In genomic region chr9:129604056-129604765, GRCh38 we compare ENCODE assay signal across 21 cellular contexts. TPM values are rescaled to one million over a fixed set of nuclear protein-coding genes. Genes with fewer than 3 reads are reported as not detected.
DNase-seq lines count a peak whose midpoint lies in the region; ATAC-seq and TF ChIP-seq lines count a peak whose summit lies in the region.
"Had no signal": no experiment of that assay in that cellular context is flagged by ENCODE, and none has a peak within 500 bp of the region (broad histone marks: within the 10 kb centered on the region; RNA-seq: fewer than 3 reads in every experiment).

No MANE protein-coding gene starts in this region.

- 77% methylated on average over 12 of the region's 12 CpGs for WGBS in thymus
- WGBS in stomach, 5 donors = 73 to 84% (median 81%) methylated on average over 10 to 12 of the region's 12 CpGs

- peaks cover 3% of the 10 kb centered on the region for H3K27me3 Mint-ChIP-seq in activated CD4-positive, alpha-beta memory T cell treated with anti-CD3 and anti-CD28 coated beads, Interleukin-2, amount 10 ng/mL, durations not matched to agents 7 days and 5 days
- no peaks in the 10 kb centered on the region for H3K27me3 Mint-ChIP-seq in activated CD4-positive, alpha-beta memory T cell treated with anti-CD3 and anti-CD28 coated beads for 36 hours
- H3K27me3 Mint-ChIP-seq in glutamatergic neuron (ENCODE audit: unreplicated experiment) = peaks cover 20% of the 10 kb centered on the region

- H3K27ac ChIP-seq in thymus (ENCODE audit: low read depth) (peak overlapping the region; percentile 26), stomach (no peak overlapping the region)

- DNase-seq in activated CD4-positive, alpha-beta memory T cell treated with anti-CD3 and anti-CD28 coated beads, Interleukin-2, amount 10 ng/mL, durations not matched to agents 7 days and 5 days = no peak
- DNase-seq in activated CD4-positive, alpha-beta memory T cell treated with anti-CD3 and anti-CD28 coated beads for 36 hours = no peak
- DNase-seq in NCI-H2171 treated with DMSO at 0.1 percent for 48 hours (lab: John Stamatoyannopoulos, UW) (peak; percentile 43), glutamatergic neuron (no peak), stomach (no peak), left ventricle myocardium superior (no peak), DMS153 (lab: John Stamatoyannopoulos, UW) (no peak)
- DNase-seq: activated T-cell treated with anti-CD3 and anti-CD28 coated beads, Interleukin-2, amount 50 U/mL, for 4 hours; effector CD8-positive, alpha-beta T cell; GF-D8; left cardiac atrium; midbrain; NCI-H526 treated with DMSO at 0.1 percent for 48 hours; spleen; stimulated activated CD4-positive, alpha-beta T cell treated with anti-CD3 and anti-CD28 coated beads, Interleukin-4, amount 100 ng/mL, for 24 hours had no signal

- POLR2A ChIA-PET in activated CD4-positive, alpha-beta memory T cell treated with anti-CD3 and anti-CD28 coated beads, Interleukin-2, amount 10 ng/mL, durations not matched to agents 7 days and 5 days (lab: Charles Lee) = interaction anchor here (1.0 to 2.5 kb wide), 2 partner anchors 8 to 144 kb away, joined by 3 to 11 read pairs; no protein-coding TSS in a partner anchor
- POLR2A ChIA-PET in activated CD4-positive, alpha-beta memory T cell treated with anti-CD3 and anti-CD28 coated beads for 36 hours (lab: Charles Lee) = no interaction called here

- H3K4me3 Mint-ChIP-seq in activated CD4-positive, alpha-beta memory T cell treated with anti-CD3 and anti-CD28 coated beads, Interleukin-2, amount 10 ng/mL, durations not matched to agents 7 days and 5 days = no peak overlapping the region
- no peak overlapping the region for H3K4me3 Mint-ChIP-seq in activated CD4-positive, alpha-beta memory T cell treated with anti-CD3 and anti-CD28 coated beads for 36 hours
- no peak overlapping the region for H3K4me3 Mint-ChIP-seq in glutamatergic neuron (ENCODE audit: unreplicated experiment)
- H3K4me3 Mint-ChIP-seq: activated naive CD4-positive, alpha-beta T cell treated with anti-CD3 and anti-CD28 coated beads, Interleukin-2, amount 10 ng/mL, durations not matched to agents 7 days and 5 days; activated T-cell treated with anti-CD3 and anti-CD28 coated beads, Interleukin-2, amount 50 U/mL, for 4 hours; CD14-positive monocyte; IgD-negative memory B cell had no signal

- H3K27ac Mint-ChIP-seq in activated CD4-positive, alpha-beta memory T cell treated with anti-CD3 and anti-CD28 coated beads, Interleukin-2, amount 10 ng/mL, durations not matched to agents 7 days and 5 days = peak overlapping the region; percentile 21
- H3K27ac Mint-ChIP-seq in activated CD4-positive, alpha-beta memory T cell treated with anti-CD3 and anti-CD28 coated beads for 36 hours = no peak overlapping the region
- peak overlapping the region; percentile 17 for H3K27ac Mint-ChIP-seq in glutamatergic neuron (ENCODE audit: unreplicated experiment)

- no peaks in the 10 kb centered on the region for H3K36me3 ChIP-seq in thymus (ENCODE audit: control insufficient read depth, insufficient read depth)
- no peaks in the 10 kb centered on the region for H3K36me3 ChIP-seq in stomach
- H3K36me3 ChIP-seq: spleen had no signal

- CTCF ChIA-PET in activated CD4-positive, alpha-beta memory T cell treated with anti-CD3 and anti-CD28 coated beads, Interleukin-2, amount 10 ng/mL, durations not matched to agents 7 days and 5 days (lab: Charles Lee) = interaction anchor here (1.1 to 2.4 kb wide), 3 partner anchors 20 to 461 kb away, joined by 3 to 8 read pairs (median 4); no protein-coding TSS in a partner anchor
- CTCF ChIA-PET in activated CD4-positive, alpha-beta memory T cell treated with anti-CD3 and anti-CD28 coated beads for 36 hours (lab: Charles Lee) = interaction anchor here (1.1 to 1.7 kb wide), 2 partner anchors 461 to 472 kb away, joined by 3 to 6 read pairs; no protein-coding TSS in a partner anchor

- H3K9me3 Mint-ChIP-seq in activated CD4-positive, alpha-beta memory T cell treated with anti-CD3 and anti-CD28 coated beads, Interleukin-2, amount 10 ng/mL, durations not matched to agents 7 days and 5 days = no peaks in the 10 kb centered on the region
- no peaks in the 10 kb centered on the region for H3K9me3 Mint-ChIP-seq in activated CD4-positive, alpha-beta memory T cell treated with anti-CD3 and anti-CD28 coated beads for 36 hours
- H3K9me3 Mint-ChIP-seq in glutamatergic neuron (ENCODE audit: unreplicated experiment) = peaks cover 9% of the 10 kb centered on the region
- H3K9me3 Mint-ChIP-seq: activated naive CD4-positive, alpha-beta T cell treated with anti-CD3 and anti-CD28 coated beads, Interleukin-2, amount 10 ng/mL, durations not matched to agents 7 days and 5 days; activated T-cell treated with anti-CD3 and anti-CD28 coated beads, Interleukin-2, amount 50 U/mL, for 4 hours; CD14-positive monocyte; IgD-negative memory B cell had no signal

- ATAC-seq in left ventricle myocardium superior = no peak
- ATAC-seq: activated T-cell treated with anti-CD3 and anti-CD28 coated beads, Interleukin-2, amount 50 U/mL, for 4 hours; left cardiac atrium had no signal

- no peak for TF ChIP-seq EP300 in stomach (IDR thresholded peaks at IDR 0.05)

- no peak for TF ChIP-seq POLR2A in stomach (IDR thresholded peaks at IDR 0.05)

- H3K9me3 ChIP-seq in thymus (ENCODE audit: control insufficient read depth) (no peaks in the 10 kb centered on the region), stomach (no peaks in the 10 kb centered on the region)
- H3K9me3 ChIP-seq: spleen had no signal

- H3K4me3 ChIP-seq in thymus (ENCODE audit: low read length) (no peak overlapping the region), stomach (no peak overlapping the region)
- H3K4me3 ChIP-seq: spleen had no signal

- H3K27me3 ChIP-seq in thymus (ENCODE audit: control insufficient read depth, insufficient read depth) (no peaks in the 10 kb centered on the region), stomach (no peaks in the 10 kb centered on the region)

- H3K4me1 ChIP-seq in thymus (ENCODE audit: control insufficient read depth, insufficient read depth, low read length) = peaks cover 4% of the 10 kb centered on the region
- peaks cover 24 to 38% (median 31%) of the 10 kb centered on the region in 4 donors for H3K4me1 ChIP-seq in stomach

- intact Hi-C loops in activated CD4-positive, alpha-beta memory T cell treated with anti-CD3 and anti-CD28 coated beads for 36 hours (cut with micrococcal nuclease) = loop anchor here (10.0 kb wide), 1 partner anchor 219 kb away; no protein-coding TSS in a partner anchor
- intact Hi-C loops in stomach (cut with DNase I; ENCODE audit: low total_unique reads) (loop anchor here (10.0 kb wide), 1 partner anchor 109 kb away; no protein-coding TSS in a partner anchor), left ventricle myocardium superior (cut with micrococcal nuclease) (no loop called here)

- TF ChIP-seq CTCF in glutamatergic neuron (IDR thresholded peaks at IDR 0.05; ENCODE audit: partially characterized antibody, unreplicated experiment) = no peak
- TF ChIP-seq CTCF in stomach (IDR thresholded peaks at IDR 0.05) = no peak

- no peaks in the 10 kb centered on the region for H3K36me3 Mint-ChIP-seq in activated CD4-positive, alpha-beta memory T cell treated with anti-CD3 and anti-CD28 coated beads, Interleukin-2, amount 10 ng/mL, durations not matched to agents 7 days and 5 days (ENCODE audit: low read depth)
- no peaks in the 10 kb centered on the region for H3K36me3 Mint-ChIP-seq in activated CD4-positive, alpha-beta memory T cell treated with anti-CD3 and anti-CD28 coated beads for 36 hours
- no peaks in the 10 kb centered on the region for H3K36me3 Mint-ChIP-seq in glutamatergic neuron (ENCODE audit: unreplicated experiment)
- H3K36me3 Mint-ChIP-seq: activated naive CD4-positive, alpha-beta T cell treated with anti-CD3 and anti-CD28 coated beads, Interleukin-2, amount 10 ng/mL, durations not matched to agents 7 days and 5 days; CD14-positive monocyte; IgD-negative memory B cell had no signal

- H3K4me1 Mint-ChIP-seq in activated CD4-positive, alpha-beta memory T cell treated with anti-CD3 and anti-CD28 coated beads, Interleukin-2, amount 10 ng/mL, durations not matched to agents 7 days and 5 days = peaks cover 55% of the 10 kb centered on the region
- H3K4me1 Mint-ChIP-seq in activated CD4-positive, alpha-beta memory T cell treated with anti-CD3 and anti-CD28 coated beads for 36 hours (ENCODE audit: low read depth) = peaks cover 29% of the 10 kb centered on the region
- H3K4me1 Mint-ChIP-seq in glutamatergic neuron (ENCODE audit: low read depth, unreplicated experiment) = peaks cover 20% of the 10 kb centered on the region

RNA-seq across cellular contexts. Expression of gene C9orf50, which starts 16.7 kb away (rescaled TPM):
- not detected for total RNA-seq in activated CD4-positive, alpha-beta memory T cell treated with anti-CD3 and anti-CD28 coated beads, Interleukin-2, amount 10 ng/mL, durations not matched to agents 7 days and 5 days
- total RNA-seq in activated CD4-positive, alpha-beta memory T cell treated with anti-CD3 and anti-CD28 coated beads for 36 hours = not detected
- 0.56 TPM for total RNA-seq in glutamatergic neuron (ENCODE audit: unreplicated experiment)
- 0.23 TPM for polyA plus RNA-seq in thymus
- total RNA-seq in stomach = not detected
- under 1 TPM in 1 of 3 donors, not detected in 2; 0.13 TPM for polyA plus RNA-seq in stomach
- total RNA-seq in left ventricle myocardium superior = not detected
- total RNA-seq: activated T-cell treated with anti-CD3 and anti-CD28 coated beads, Interleukin-2, amount 50 U/mL, for 4 hours; left cardiac atrium; MCF 10A; urinary bladder had no signal
- polyA plus RNA-seq: CD14-positive monocyte, IgD-negative memory B cell had no signal

RNA-seq across cellular contexts. Expression of gene NTMT1, which starts 21.8 kb away (rescaled TPM):
- 10 to 100 TPM; 34.2 to 38.7 TPM for total RNA-seq in activated CD4-positive, alpha-beta memory T cell treated with anti-CD3 and anti-CD28 coated beads, Interleukin-2, amount 10 ng/mL, durations not matched to agents 7 days and 5 days
- total RNA-seq in activated CD4-positive, alpha-beta memory T cell treated with anti-CD3 and anti-CD28 coated beads for 36 hours = 10 to 100 TPM; 59.9 to 64.6 TPM
- total RNA-seq in glutamatergic neuron (ENCODE audit: unreplicated experiment) (62.6 TPM), stomach (10 to 100 TPM in 4 of 5 donors, 1 to 10 TPM in 1; 1.7 to 29.8 (median 16.1) TPM), left ventricle myocardium superior (66.5 TPM)
- polyA plus RNA-seq in thymus (33.2 TPM), stomach (10 to 100 TPM; 40.2 to 68.4 (median 45.8) TPM)

RNA-seq across cellular contexts. Expression of gene ASB6, which starts 37.7 kb away (rescaled TPM):
- total RNA-seq in activated CD4-positive, alpha-beta memory T cell treated with anti-CD3 and anti-CD28 coated beads, Interleukin-2, amount 10 ng/mL, durations not matched to agents 7 days and 5 days = 10 to 100 TPM; 22.5 to 23.4 TPM
- 10 to 100 TPM; 14.1 to 15.7 TPM for total RNA-seq in activated CD4-positive, alpha-beta memory T cell treated with anti-CD3 and anti-CD28 coated beads for 36 hours
- total RNA-seq in glutamatergic neuron (ENCODE audit: unreplicated experiment) = 25.4 TPM
- polyA plus RNA-seq in thymus = 20.5 TPM
- total RNA-seq in stomach = 10 to 100 TPM in 4 of 5 donors, 1 to 10 TPM in 1; 7.5 to 35.6 (median 18.1) TPM
- 10 to 100 TPM in 2 of 3 donors, 1 to 10 TPM in 1; 9.6 to 12.6 (median 10.3) TPM for polyA plus RNA-seq in stomach
- total RNA-seq in left ventricle myocardium superior = 9.7 TPM
